Comparison of ENCODE assay signal across 13 cellular contexts in the genomic region with DNA sequence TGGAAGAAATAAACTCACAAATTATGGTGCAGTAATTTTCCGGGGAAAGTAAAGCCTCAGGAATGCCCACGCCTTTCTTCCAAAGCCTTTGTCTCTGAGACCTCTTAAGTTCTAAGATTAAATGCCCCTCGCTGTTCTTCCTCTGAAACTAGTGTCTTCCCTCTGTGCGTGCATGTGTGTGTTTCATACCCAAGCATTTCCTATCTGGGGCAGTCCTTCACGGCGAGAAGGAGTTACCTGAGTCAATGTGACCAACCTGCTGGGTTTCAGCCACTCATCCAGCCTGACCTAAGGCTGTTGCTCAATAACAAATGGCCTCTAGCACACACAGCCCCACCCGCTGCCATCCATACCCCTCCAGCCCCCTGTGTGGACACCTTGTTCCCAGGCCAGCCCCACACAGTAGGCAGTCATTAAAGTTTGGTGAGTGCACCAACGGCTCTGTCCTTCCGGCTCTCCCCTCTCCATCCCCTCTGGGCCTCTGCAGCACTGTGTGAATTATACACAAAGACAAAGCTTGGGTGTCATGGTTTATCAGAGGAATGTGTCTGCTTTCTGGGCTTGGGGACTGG. TPM values are rescaled to one million over a fixed set of nuclear protein-coding genes. Genes with fewer than 3 reads are reported as not detected.
DNase-seq lines count a peak whose midpoint lies in the region; ATAC-seq, FAIRE-seq and TF ChIP-seq lines count a peak whose summit lies in the region.
"Had no signal": no experiment of that assay in that cellular context is flagged by ENCODE, and none has a peak within 500 bp of the region (broad histone marks: within the 10 kb centered on the region; RNA-seq: fewer than 3 reads in every experiment).

No MANE protein-coding gene starts in this region.

- no peaks in the 10 kb centered on the region for H3K9me2 ChIP-seq in HCT116 (ENCODE audit: insufficient read depth)
- no peaks in the 10 kb centered on the region for H3K9me2 ChIP-seq in OCI-LY7 (ENCODE audit: insufficient read depth, low read length)

- no peaks in the 10 kb centered on the region for H3K36me3 ChIP-seq in HCT116 (ENCODE audit: control insufficient read depth in 1 of 2, insufficient read depth in 2 of 2, low read length in 2 of 2)
- no peaks in the 10 kb centered on the region for H3K36me3 ChIP-seq in astrocyte (ENCODE audit: insufficient read depth, low read length)
- H3K36me3 ChIP-seq in keratinocyte (ENCODE audit: control insufficient read depth in 2 of 2, extremely low read depth in 1 of 2, insufficient read depth in 2 of 2, low read length in 2 of 2): no peaks in the 10 kb centered on the region
- no peaks in the 10 kb centered on the region for H3K36me3 ChIP-seq in sigmoid colon
- H3K36me3 ChIP-seq in OCI-LY7 (ENCODE audit: insufficient read depth, low read length): no peaks in the 10 kb centered on the region
- H3K36me3 ChIP-seq: ovary had no signal

- H3K9me3 Mint-ChIP-seq in astrocyte (ENCODE audit: unreplicated experiment): no peaks in the 10 kb centered on the region
- no peaks in the 10 kb centered on the region for H3K9me3 Mint-ChIP-seq in stimulated activated memory B cell treated with anti-CD40 and anti-IgM and Interleukin-4, amounts not matched to agents 10 μg/mL and 1 μg/mL and 100 μg/mL, for 72 hours

- no peak for DNase-seq in HCT116 (ENCODE audit: low read depth, low spot score)
- no peak for DNase-seq in astrocyte (ENCODE audit: low read depth)
- peak; percentile 9 for DNase-seq in keratinocyte (ENCODE audit: low read depth, low spot score)
- DNase-seq in sigmoid colon: peak; percentile 54
- DNase-seq in Ammon's horn (ENCODE audit: low spot score): no peak
- no peak for DNase-seq in OCI-LY7 (ENCODE audit: low spot score)
- DNase-seq: activated CD4-positive, alpha-beta T cell treated with anti-CD3 and anti-CD28 coated beads for 48 hours; NCI-H146; OCI-M1 had no signal

- RAD21 ChIA-PET in HCT116 (lab: Charles Lee; ENCODE audit: low non-redundant PET in 1 of 2, low total read pairs in 2 of 2, uncharacterized antibody in 2 of 2, unreplicated experiment in 2 of 2): no interaction called here

- peak overlapping the region; percentile 2; the same call in 1 of the 2 replicates for H3K27ac ChIP-seq in HCT116 (ENCODE audit: low read depth, low read length)
- H3K27ac ChIP-seq in astrocyte (ENCODE audit: low read depth, low read length): peak overlapping the region; percentile 42
- no peak overlapping the region for H3K27ac ChIP-seq in keratinocyte (ENCODE audit: control insufficient read depth, insufficient read depth, low read length)
- H3K27ac ChIP-seq in sigmoid colon: peak overlapping the region; percentile 16 to 73 (median 62)
- H3K27ac ChIP-seq in OCI-LY7 (ENCODE audit: low read depth, low read length, poor library complexity, severe bottlenecking): no peak overlapping the region

- H3K4me2 ChIP-seq in HCT116 (ENCODE audit: low read length) (peak overlapping the region; percentile 55), astrocyte (ENCODE audit: low read length) (peak overlapping the region; percentile 60), keratinocyte (ENCODE audit: control insufficient read depth, extremely low read depth, insufficient read depth, low read depth, low read length) (peak overlapping the region; percentile 58), OCI-LY7 (ENCODE audit: low read length) (no peak overlapping the region)

- H3K27me3 Mint-ChIP-seq in astrocyte (ENCODE audit: low read depth, unreplicated experiment): peaks cover 7% of the 10 kb centered on the region
- H3K27me3 Mint-ChIP-seq in stimulated activated memory B cell treated with anti-CD40 and anti-IgM and Interleukin-4, amounts not matched to agents 10 μg/mL and 1 μg/mL and 100 μg/mL, for 72 hours: no peaks in the 10 kb centered on the region

- no peaks in the 10 kb centered on the region for H3K27me3 ChIP-seq in HCT116 (ENCODE audit: insufficient read depth, low read length)
- H3K27me3 ChIP-seq in astrocyte (ENCODE audit: insufficient read depth, low read length): no peaks in the 10 kb centered on the region
- no peaks in the 10 kb centered on the region for H3K27me3 ChIP-seq in keratinocyte (ENCODE audit: control insufficient read depth, extremely low read depth, insufficient read depth, low read length)
- no peaks in the 10 kb centered on the region for H3K27me3 ChIP-seq in sigmoid colon
- H3K27me3 ChIP-seq: ovary had no signal

- BruUV-seq in HCT116 (replicated peaks; lab: Mats Ljungman, UMichigan) (no TSS peak), OCI-LY7 (replicated peaks; lab: Mats Ljungman, UMichigan) (no TSS peak)

- no peak for TF ChIP-seq RAD21 in HCT116 (IDR thresholded peaks at IDR 0.05; ENCODE audit: low read depth)

- POLR2A ChIA-PET in HCT116 (lab: Charles Lee) (no interaction called here), OCI-LY7 (lab: Charles Lee) (interaction anchor here (0.6 kb wide), 1 partner anchor 598 kb away, joined by 3 read pairs; no protein-coding TSS in a partner anchor)

- TF ChIP-seq POLR2A in HCT116 (IDR thresholded peaks at IDR 0.05; ENCODE audit: borderline replicate concordance, extremely low read depth, insufficient read depth, insufficient read length) (no peak), sigmoid colon (IDR thresholded peaks at IDR 0.05) (no peak)

- H3K4me3 ChIP-seq in HCT116 (replicated peaks in 1 of 2; ENCODE audit: low read depth in 1 of 2, low read length in 2 of 2) (no peak overlapping the region), astrocyte (ENCODE audit: insufficient read depth, low read depth, low read length) (no peak overlapping the region), keratinocyte (ENCODE audit: control insufficient read depth in 2 of 3, extremely low read depth in 1 of 3, insufficient read depth in 2 of 3, low read depth in 1 of 3, low read length in 3 of 3) (no peak overlapping the region), sigmoid colon (no peak overlapping the region), OCI-LY7 (ENCODE audit: low read depth, low read length, poor library complexity, severe bottlenecking) (no peak overlapping the region)
- H3K4me3 ChIP-seq: ovary had no signal

- H3K9ac ChIP-seq in HCT116 (ENCODE audit: low read length) (peak overlapping the region; percentile 43), astrocyte (ENCODE audit: low read length) (peak overlapping the region; percentile 49), keratinocyte (ENCODE audit: control insufficient read depth, extremely low read depth, insufficient read depth, low read length) (no peak overlapping the region)

- intact Hi-C loops in HCT116 (cut with micrococcal nuclease): no loop called here
- intact Hi-C loops in sigmoid colon (cut with DNase I): loop anchor here (2.0 kb wide), 1 partner anchor 52 kb away; no protein-coding TSS in a partner anchor
- intact Hi-C loops in OCI-LY7 (cut with micrococcal nuclease; ENCODE audit: unreplicated experiment): no loop called here

- H3K4me1 ChIP-seq in HCT116 (ENCODE audit: control insufficient read depth in 1 of 2, insufficient read depth in 2 of 2, low read length in 2 of 2) (peaks cover 17 to 29% of the 10 kb centered on the region in 2 experiments), astrocyte (ENCODE audit: insufficient read depth, low read length) (peaks cover 29% of the 10 kb centered on the region), keratinocyte (ENCODE audit: control insufficient read depth, extremely low read depth, insufficient read depth, low read length) (peaks cover 9% of the 10 kb centered on the region), sigmoid colon (peaks cover 0 to 62% (median 48%) of the 10 kb centered on the region in 4 donors), OCI-LY7 (ENCODE audit: insufficient read depth, low read length, poor library complexity, severe bottlenecking) (no peaks in the 10 kb centered on the region)

- ATAC-seq in HCT116: peak; percentile 46
- no peak for ATAC-seq in stimulated activated memory B cell treated with anti-CD40 and anti-IgM and Interleukin-4, amounts not matched to agents 10 μg/mL and 1 μg/mL and 100 μg/mL, for 72 hours
- ATAC-seq in HG03432 (IDR thresholded peaks at IDR 0.05; ENCODE audit: unreplicated experiment): no peak

- TF ChIP-seq CTCF in HCT116 (IDR thresholded peaks at IDR 0.05 in 2 of 3, conservative IDR thresholded peaks at IDR 0.05 in 1 of 3; ENCODE audit: borderline replicate concordance in 1 of 3, insufficient read depth in 1 of 3, low read depth in 2 of 3, low read length in 2 of 3): no peak
- TF ChIP-seq CTCF in astrocyte (IDR thresholded peaks at IDR 0.05; ENCODE audit: insufficient read depth, low read depth, low read length): no peak
- no peak for TF ChIP-seq CTCF in keratinocyte (optimal IDR thresholded peaks at IDR 0.05 in 1 of 3, IDR thresholded peaks at IDR 0.05 in 1 of 3, conservative IDR thresholded peaks at IDR 0.05 in 1 of 3; ENCODE audit: extremely low read depth in 1 of 3, insufficient read depth in 2 of 3, low read length in 3 of 3)
- no peak for TF ChIP-seq CTCF in sigmoid colon (IDR thresholded peaks at IDR 0.05)
- TF ChIP-seq CTCF in OCI-LY7 (conservative IDR thresholded peaks at IDR 0.05; ENCODE audit: low read length): no peak

- no peak overlapping the region for H2AFZ ChIP-seq in HCT116 (ENCODE audit: low read depth, low read length, poor library complexity, severe bottlenecking)
- H2AFZ ChIP-seq in astrocyte (ENCODE audit: low read depth, low read length): peak overlapping the region; percentile 62
- H2AFZ ChIP-seq in keratinocyte (ENCODE audit: control insufficient read depth, low read length): peak overlapping the region; percentile 71
- no peak overlapping the region for H2AFZ ChIP-seq in OCI-LY7 (ENCODE audit: low read length)

- no peak overlapping the region for H3K4me3 Mint-ChIP-seq in astrocyte (ENCODE audit: unreplicated experiment)
- H3K4me3 Mint-ChIP-seq in stimulated activated memory B cell treated with anti-CD40 and anti-IgM and Interleukin-4, amounts not matched to agents 10 μg/mL and 1 μg/mL and 100 μg/mL, for 72 hours: no peak overlapping the region

- 86% methylated on average over 9 of the region's 9 CpGs for WGBS in sigmoid colon, 2 donors

- no peaks in the 10 kb centered on the region for H3K9me1 ChIP-seq in keratinocyte (ENCODE audit: control insufficient read depth, extremely low read depth, insufficient read depth, low read length)

- H4K20me1 ChIP-seq in HCT116 (ENCODE audit: insufficient read depth) (no peaks in the 10 kb centered on the region), astrocyte (ENCODE audit: insufficient read depth, low read length) (no peaks in the 10 kb centered on the region), keratinocyte (ENCODE audit: control insufficient read depth, extremely low read depth, insufficient read depth, low read length) (no peaks in the 10 kb centered on the region), OCI-LY7 (ENCODE audit: insufficient read depth, low read length) (no peaks in the 10 kb centered on the region)

- FAIRE-seq in astrocyte (lab: Jason Lieb, UNC) (no peak), keratinocyte (lab: Jason Lieb, UNC) (peak; percentile 17)
- FAIRE-seq: frontal cortex had no signal

- no peaks in the 10 kb centered on the region for H3K79me2 ChIP-seq in HCT116 (ENCODE audit: insufficient read depth, low read length)
- H3K79me2 ChIP-seq in astrocyte (ENCODE audit: insufficient read depth, low read length): no peaks in the 10 kb centered on the region
- no peaks in the 10 kb centered on the region for H3K79me2 ChIP-seq in keratinocyte (ENCODE audit: control insufficient read depth, insufficient read depth, low read length)
- no peaks in the 10 kb centered on the region for H3K79me2 ChIP-seq in OCI-LY7 (ENCODE audit: insufficient read depth, low read depth, low read length)

- peaks cover 35% of the 10 kb centered on the region for H3K4me1 Mint-ChIP-seq in astrocyte (ENCODE audit: low read depth, unreplicated experiment)
- no peaks in the 10 kb centered on the region for H3K4me1 Mint-ChIP-seq in stimulated activated memory B cell treated with anti-CD40 and anti-IgM and Interleukin-4, amounts not matched to agents 10 μg/mL and 1 μg/mL and 100 μg/mL, for 72 hours

- CTCF ChIA-PET in HCT116 (lab: Charles Lee) (no interaction called here), OCI-LY7 (lab: Charles Lee; ENCODE audit: unreplicated experiment) (no interaction called here)

- H3K36me3 Mint-ChIP-seq in astrocyte (ENCODE audit: low read depth, unreplicated experiment): peaks cover 4% of the 10 kb centered on the region
- peaks cover 15% of the 10 kb centered on the region for H3K36me3 Mint-ChIP-seq in stimulated activated memory B cell treated with anti-CD40 and anti-IgM and Interleukin-4, amounts not matched to agents 10 μg/mL and 1 μg/mL and 100 μg/mL, for 72 hours

- TF ChIP-seq EP300 in sigmoid colon (IDR thresholded peaks at IDR 0.05): no peak

- dilution Hi-C loops in keratinocyte (cut with MboI; ENCODE audit: extremely low pct_ligation_motif_present, low sequenced_read_pairs): no loop called here

- peak overlapping the region; percentile 71 for H3K27ac Mint-ChIP-seq in astrocyte (ENCODE audit: unreplicated experiment)
- no peak overlapping the region for H3K27ac Mint-ChIP-seq in stimulated activated memory B cell treated with anti-CD40 and anti-IgM and Interleukin-4, amounts not matched to agents 10 μg/mL and 1 μg/mL and 100 μg/mL, for 72 hours

- H3K9me3 ChIP-seq in HCT116 (ENCODE audit: control insufficient read depth in 1 of 2, insufficient read depth in 1 of 2, low read depth in 1 of 2, low read length in 2 of 2) (no peaks in the 10 kb centered on the region), astrocyte (ENCODE audit: insufficient read depth, low read depth, low read length) (no peaks in the 10 kb centered on the region), keratinocyte (ENCODE audit: control insufficient read depth, low read depth, low read length) (no peaks in the 10 kb centered on the region), sigmoid colon (no peaks in the 10 kb centered on the region), OCI-LY7 (ENCODE audit: low read length) (no peaks in the 10 kb centered on the region)
- H3K9me3 ChIP-seq: ovary had no signal

RNA-seq across cellular contexts. Expression of a gene that starts 53.8 kb away (rescaled TPM):
- total RNA-seq in HCT116 (2021; ENCODE audit: unreplicated experiment) (44.8 TPM), astrocyte (156 and 158 TPM in 2 replicates), sigmoid colon (100 to 1,000 TPM in 1 of 4 donors, 10 to 100 TPM in 3; 38.9 to 208 (median 67.3) TPM), OCI-LY7 (2022) (0.39 and 1.0 TPM in 2 replicates)
- polyA plus RNA-seq in HCT116 (2012): 21.9 and 28.4 TPM in 2 replicates
- polyA plus RNA-seq in keratinocyte (20.4 to 32.7 TPM (median 24.1 TPM) in 3 replicates), sigmoid colon (10 to 100 TPM; 30.0 to 66.2 (median 55.0) TPM)
- 34.5 TPM for polyA plus RNA-seq in keratinocyte (2011; ENCODE audit: low read depth)
- 20.3 and 23.5 TPM in 2 replicates for polyA plus RNA-seq in keratinocyte (2011; cell fraction: cytosol; rRNA removed)
- 65.4 and 67.8 TPM in 2 replicates for polyA plus RNA-seq in keratinocyte (2011; cell fraction: nucleus; rRNA removed)
- polyA plus RNA-seq in keratinocyte (2012; ENCODE audit: low replicate concordance): 24.4 and 59.1 TPM in 2 replicates
- polyA minus RNA-seq in keratinocyte: 40.4 to 67.6 TPM (median 60.8 TPM) in 3 replicates
- polyA minus RNA-seq in keratinocyte (2011; cell fraction: cytosol; rRNA and poly(A)+ RNA removed): 47.8 TPM
- polyA minus RNA-seq in keratinocyte (2011; cell fraction: nucleus; rRNA and poly(A)+ RNA removed): 63.4 and 86.1 TPM in 2 replicates
- total RNA-seq in OCI-LY7 (2014; rRNA removed; shearing (Covaris generic)): 0.03 and 0.35 TPM in 2 replicates

Comparison
In these comparisons a context has a peak if more than half of its experiments do, and no peak if none do; other contexts are left out.
1. DNase-seq: peak in keratinocyte (single experiment) and sigmoid colon (single experiment); none in HCT116 (single experiment), astrocyte (single experiment), Ammon's horn (single experiment) and OCI-LY7 (single experiment).
2. H2AFZ ChIP-seq: peak in astrocyte (single experiment) and keratinocyte (single experiment); none in HCT116 (single experiment) and OCI-LY7 (single experiment).
3. H3K27ac ChIP-seq: peak in HCT116 (single experiment), astrocyte (single experiment) and sigmoid colon (4 of 4); none in keratinocyte (single experiment) and OCI-LY7 (single experiment).
4. RNA of a gene that starts 53.8 kb away (total RNA-seq): 156 to 158 TPM in astrocyte, 38.9 to 208 TPM in sigmoid colon and 44.8 TPM in HCT116 (single experiment); 0.03 to 1.0 TPM in OCI-LY7; every median in the first group is over 10 times any median in the second.